Comparison of ENCODE assay signal across 26 cellular contexts in genomic region chr7:138668197-138668596, GRCh38. TPM values are rescaled to one million over a fixed set of nuclear protein-coding genes. Genes with fewer than 3 reads are reported as not detected.
"Had no signal": no experiment of that assay in that cellular context is flagged by ENCODE, and none has a peak within 500 bp of the region (broad histone marks: within the 10 kb centered on the region; RNA-seq: fewer than 3 reads in every experiment).

No MANE protein-coding gene starts in this region.

- ATAC-seq: activated CD8-positive, alpha-beta T cell treated with anti-CD3 and anti-CD28 coated beads, Interleukin-2, amount 10 ng/mL, durations not matched to agents 7 days and 5 days; PC-3 had no signal

- FAIRE-seq: astrocyte, RCC 7860 had no signal

- H3K27ac Mint-ChIP-seq: activated CD8-positive, alpha-beta T cell treated with anti-CD3 and anti-CD28 coated beads, Interleukin-2, amount 10 ng/mL, durations not matched to agents 7 days and 5 days; activated naive CD4-positive, alpha-beta T cell treated with anti-CD3 and anti-CD28 coated beads, Interleukin-2, amount 50 U/mL, for 72 hours; brain; T-helper 1 cell treated with Interleukin-12 subunit alpha and Interleukin-12 subunit beta and Interleukin-4 antibody, amounts not matched to agents 30 μg/mL and 1 μg/mL, for 36 hours had no signal

- H3K9me3 Mint-ChIP-seq: activated naive CD8-positive, alpha-beta T cell treated with anti-CD3 and anti-CD28 coated beads, Interleukin-2, amount 50 U/mL, for 24 hours; activated T-helper 1 cell treated with anti-CD3 and anti-CD28 coated beads, Interleukin-12 subunit alpha, Interleukin-12 subunit beta, Interleukin-2, Interleukin-4 antibody, amounts not matched to agents 30 ng/mL and 10 ng/mL and 1 ng/mL, durations not matched to agents 14 hours and 24 hours and 36 hours; brain; T-helper 1 cell treated with Interleukin-12 subunit alpha and Interleukin-12 subunit beta and Interleukin-4 antibody, amounts not matched to agents 30 μg/mL and 1 μg/mL, for 36 hours had no signal

- H3K36me3 Mint-ChIP-seq: brain had no signal

- H3K4me3 Mint-ChIP-seq: activated CD8-positive, alpha-beta T cell treated with anti-CD3 and anti-CD28 coated beads, Interleukin-2, amount 10 ng/mL, durations not matched to agents 7 days and 5 days; activated naive CD8-positive, alpha-beta T cell treated with anti-CD3 and anti-CD28 coated beads, Interleukin-2, amount 50 U/mL, for 24 hours; activated T-helper 1 cell treated with anti-CD3 and anti-CD28 coated beads, Interleukin-12 subunit alpha, Interleukin-12 subunit beta, Interleukin-2, Interleukin-4 antibody, amounts not matched to agents 30 ng/mL and 10 ng/mL and 1 ng/mL, durations not matched to agents 14 hours and 24 hours and 36 hours; brain; T-helper 1 cell treated with Interleukin-12 subunit alpha and Interleukin-12 subunit beta and Interleukin-4 antibody, amounts not matched to agents 30 μg/mL and 1 μg/mL, for 36 hours had no signal

- DNase-seq: activated CD4-positive, alpha-beta T cell treated with anti-CD3 and anti-CD28 coated beads, Interleukin-2, amount 50 U/mL, for 4 hours; activated CD4-positive, CD25-positive, alpha-beta regulatory T cell treated with anti-CD3 and anti-CD28 coated beads, Interleukin-2, amount 50 U/mL, for 72 hours; activated CD8-positive, alpha-beta memory T cell treated with anti-CD3 and anti-CD28 coated beads, Interleukin-2, amount 50 U/mL, for 48 hours; activated CD8-positive, alpha-beta T cell treated with anti-CD3 and anti-CD28 coated beads, Interleukin-2, amount 10 ng/mL, durations not matched to agents 7 days and 5 days; activated effector memory CD4-positive, alpha-beta T cell treated with anti-CD3 and anti-CD28 coated beads, Interleukin-2, amount 50 U/mL, for 16 hours; activated naive CD4-positive, alpha-beta T cell treated with Interleukin-2 at 50 U/mL for 16 hours; activated naive CD8-positive, alpha-beta T cell treated with anti-CD3 and anti-CD28 coated beads, Interleukin-2, amount 50 U/mL, for 24 hours; activated T-cell treated with anti-CD3 and anti-CD28 coated beads, Interleukin-2, amount 50 U/mL, for 1 hour; amygdala; NCI-H1092; NCI-H1417; NCI-H187 treated with DMSO at 0.1 percent for 48 hours; NCI-H2081 treated with DMSO at 0.1 percent for 48 hours; NCI-H446; NCI-H524; PC-3; SHP77 treated with DMSO at 0.1 percent for 48 hours had no signal

RNA-seq across cellular contexts. Expression of gene SVOPL, which starts 33.0 kb away (rescaled TPM):
- total RNA-seq: activated naive CD4-positive, alpha-beta T cell treated with anti-CD3 and anti-CD28 coated beads, Interleukin-2, amount 50 U/mL, for 72 hours; activated T-helper 1 cell treated with anti-CD3 and anti-CD28 coated beads, Interleukin-12 subunit alpha, Interleukin-12 subunit beta, Interleukin-2, Interleukin-4 antibody, amounts not matched to agents 30 ng/mL and 10 ng/mL and 1 ng/mL, durations not matched to agents 14 hours and 24 hours and 36 hours; LHCN-M2; M059J; PC-3; SK-MEL-5 had no signal
